ENCODE assay signal across 23 cellular contexts in the genomic region with DNA sequence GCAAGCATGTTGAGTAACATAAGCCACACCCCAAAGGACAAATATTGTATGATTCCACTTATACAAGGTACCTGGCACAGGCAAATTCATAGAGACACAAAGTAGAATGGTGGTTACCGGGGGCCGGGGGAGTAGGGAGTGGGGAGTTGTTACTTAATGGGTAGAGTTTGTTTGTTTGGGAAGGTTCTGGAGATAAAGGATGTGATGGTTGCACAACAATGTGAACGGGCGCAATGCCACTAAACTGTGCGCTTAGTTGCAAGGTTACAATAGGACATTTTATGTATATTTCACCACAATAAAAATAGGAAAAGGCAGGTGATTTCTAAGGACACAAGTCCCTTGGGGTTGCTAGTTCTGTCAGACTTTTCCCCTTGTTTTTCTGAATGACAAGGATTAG.
DNase-seq lines count a peak whose midpoint lies in the region; ATAC-seq, FAIRE-seq and TF ChIP-seq lines count a peak whose summit lies in the region.
"Had no signal": no experiment of that assay in that cellular context is flagged by ENCODE, and none has a peak within 500 bp of the region (broad histone marks: within the 10 kb centered on the region; RNA-seq: fewer than 3 reads in every experiment).

No MANE protein-coding gene starts in this region.

- no peak overlapping the region for H2BK20ac ChIP-seq in IMR-90 (ENCODE audit: low read depth, low read length)

- no peak overlapping the region for H2AFZ ChIP-seq in IMR-90 (replicated peaks; ENCODE audit: low read length, poor library complexity)
- H2AFZ ChIP-seq in Karpas-422 (ENCODE audit: low read length) = no peak overlapping the region
- H2AFZ ChIP-seq in K562 (ENCODE audit: low read depth, low read length) = no peak overlapping the region
- H2AFZ ChIP-seq: GM23248 had no signal

- no peak overlapping the region for H3K4me2 ChIP-seq in IMR-90 (ENCODE audit: low read depth, low read length)
- no peak overlapping the region for H3K4me2 ChIP-seq in Karpas-422 (ENCODE audit: low read depth, low read length, poor library complexity, severe bottlenecking)
- H3K4me2 ChIP-seq in K562 (ENCODE audit: insufficient read depth, low read length) = no peak overlapping the region

- 75% methylated on average over 2 of the region's 5 CpGs; no CpG with 5 or more reads in 1 of the 2 experiments for WGBS in IMR-90 (ENCODE audit: extremely low coverage in 2 of 2, insufficient read length in 1 of 2), 2 experiments
- 48% methylated on average over 5 of the region's 5 CpGs for WGBS in K562 (ENCODE audit: insufficient coverage, low coverage, missing lambda C conversion rate)
- WGBS in right lobe of liver (ENCODE audit: insufficient coverage, low coverage, low lambda C conversion rate, missing lambda C conversion rate) = 30% methylated on average over 5 of the region's 5 CpGs

- TF ChIP-seq RAD21 in IMR-90 (IDR thresholded peaks at IDR 0.05; ENCODE audit: low read length) = no peak
- no peak for TF ChIP-seq RAD21 in K562 (CRISPR knock-in tag; conservative IDR thresholded peaks at IDR 0.05 in 1 of 2, IDR thresholded peaks at IDR 0.05 in 1 of 2)

- H3K27ac ChIP-seq in IMR-90 (ENCODE audit: insufficient read depth, low read length) (no peak overlapping the region), Karpas-422 (ENCODE audit: low read length) (peak overlapping the region; percentile 100), K562 (ENCODE audit: extremely low read depth, low read depth, low read length) (no peak overlapping the region), right lobe of liver (no peak overlapping the region)
- H3K27ac ChIP-seq: GM23248, SJSA1 had no signal

- TF ChIP-seq POLR2A in IMR-90 (IDR thresholded peaks at IDR 0.05; ENCODE audit: low read depth, low read length) = no peak
- no peak for TF ChIP-seq POLR2A in K562 (conservative IDR thresholded peaks at IDR 0.05)
- no peak for TF ChIP-seq POLR2A in right lobe of liver (IDR thresholded peaks at IDR 0.05)

- FAIRE-seq in K562 (lab: Jason Lieb, UNC) = no peak
- FAIRE-seq: G401.6, HTR-8/SVneo had no signal

- no peaks in the 10 kb centered on the region for H3K9me2 ChIP-seq in Karpas-422 (replicated peaks; ENCODE audit: insufficient read depth, low read length)

- H3K4me1 ChIP-seq in IMR-90 (ENCODE audit: control insufficient read depth, insufficient read depth, low read length) = peaks cover 3% of the 10 kb centered on the region
- H3K4me1 ChIP-seq in Karpas-422 (ENCODE audit: low read length) = peaks cover 69% of the 10 kb centered on the region
- H3K4me1 ChIP-seq in K562 (replicated peaks in 1 of 2; ENCODE audit: control insufficient read depth in 2 of 2, insufficient read depth in 2 of 2, low read length in 2 of 2) = no peaks in the 10 kb centered on the region; a peak in 2 of 5 replicates
- H3K4me1 ChIP-seq in right lobe of liver = no peaks in the 10 kb centered on the region

- H3K9ac ChIP-seq in IMR-90 (ENCODE audit: low read depth, low read length) = no peak overlapping the region
- no peak overlapping the region for H3K9ac ChIP-seq in Karpas-422 (ENCODE audit: low read length)
- no peak overlapping the region for H3K9ac ChIP-seq in K562 (ENCODE audit: insufficient read depth in 1 of 2, low read depth in 2 of 2, low read length in 2 of 2)
- H3K9ac ChIP-seq: GM23248 had no signal

- H3K9me1 ChIP-seq in IMR-90 (ENCODE audit: insufficient read depth, low read length) (peaks cover 3% of the 10 kb centered on the region; the same call in 1 of the 2 replicates), K562 (ENCODE audit: control insufficient read depth, insufficient read depth, low read length) (no peaks in the 10 kb centered on the region)

- H3K14ac ChIP-seq in IMR-90 (replicated peaks; ENCODE audit: low read depth, low read length) = no peak overlapping the region

- no peaks in the 10 kb centered on the region for H4K20me1 ChIP-seq in IMR-90 (ENCODE audit: insufficient read depth, low read length)
- H4K20me1 ChIP-seq in Karpas-422 (ENCODE audit: insufficient read depth, low read depth, low read length) = no peaks in the 10 kb centered on the region
- no peaks in the 10 kb centered on the region for H4K20me1 ChIP-seq in K562 (replicated peaks; ENCODE audit: control insufficient read depth, insufficient read depth, low read length)

- in situ Hi-C loops in IMR-90 (cut with MboI; ENCODE audit: low sequenced_read_pairs) = no loop called here
- in situ Hi-C loops in K562 (cut with MboI) = no loop called here

- no peak overlapping the region for H3K4ac ChIP-seq in IMR-90 (ENCODE audit: low read depth, low read length)

- no peak overlapping the region for H2AK9ac ChIP-seq in IMR-90 (replicated peaks; ENCODE audit: low read depth, low read length, poor library complexity)

- H3K18ac ChIP-seq in IMR-90 (ENCODE audit: low read depth, low read length) = no peak overlapping the region

- H3K27me3 ChIP-seq in IMR-90 (ENCODE audit: control insufficient read depth, insufficient read depth, low read length) = no peaks in the 10 kb centered on the region
- H3K27me3 ChIP-seq in Karpas-422 (ENCODE audit: low read length) = no peaks in the 10 kb centered on the region
- H3K27me3 ChIP-seq in K562 (ENCODE audit: control insufficient read depth in 2 of 2, insufficient read depth in 2 of 2, low read length in 2 of 2) = peaks cover 15 to 35% of the 10 kb centered on the region in 2 experiments; a peak in 4 of 5 replicates
- no peaks in the 10 kb centered on the region for H3K27me3 ChIP-seq in right lobe of liver
- H3K27me3 ChIP-seq: SJSA1 had no signal

- no peak overlapping the region for H2BK5ac ChIP-seq in IMR-90 (ENCODE audit: low read depth, low read length, poor library complexity, severe bottlenecking)

- intact Hi-C loops in IMR-90 (cut with micrococcal nuclease) (loop anchor here (5.0 kb wide), 1 partner anchor 519 kb away; a partner anchor contains a TSS), K562 (cut with micrococcal nuclease) (loop anchor here (10.0 kb wide), 2 partner anchors 157 to 517 kb away; a partner anchor contains a TSS), right lobe of liver (cut with DNase I) (no loop called here)

- POLR2A ChIA-PET in IMR-90 (lab: Charles Lee; ENCODE audit: unreplicated experiment) = no interaction called here
- POLR2A ChIA-PET in K562 (lab: Yijun Ruan, JAX) = no interaction called here

- H3K79me1 ChIP-seq in IMR-90 (ENCODE audit: low read depth in 1 of 2, low read length in 2 of 2) = no peaks in the 10 kb centered on the region

- H3K9me3 ChIP-seq in IMR-90 (ENCODE audit: control insufficient read depth, insufficient read depth, low read length) (no peaks in the 10 kb centered on the region), Karpas-422 (ENCODE audit: low read length) (no peaks in the 10 kb centered on the region), K562 (replicated peaks; ENCODE audit: control insufficient read depth, insufficient read depth, low read depth, low read length) (no peaks in the 10 kb centered on the region), right lobe of liver (no peaks in the 10 kb centered on the region)
- H3K9me3 ChIP-seq: SJSA1 had no signal

- H2BK120ac ChIP-seq in IMR-90 (ENCODE audit: low read depth, low read length) = no peak overlapping the region

- H3K79me2 ChIP-seq in Karpas-422 (ENCODE audit: low read length) = peaks cover 9% of the 10 kb centered on the region
- no peaks in the 10 kb centered on the region for H3K79me2 ChIP-seq in K562 (ENCODE audit: control insufficient read depth, insufficient read depth, low read length)

- H2BK15ac ChIP-seq in IMR-90 (ENCODE audit: low read depth, low read length) = no peak overlapping the region

- BruUV-seq in IMR-90 (replicated peaks; lab: Mats Ljungman, UMichigan) (no TSS peak), K562 (replicated peaks; lab: Mats Ljungman, UMichigan) (no TSS peak)

- DNase-seq in IMR-90 (no peak), Karpas-422 (no peak), K562 (ENCODE audit: extremely low read depth in 1 of 4, low spot score in 3 of 4) (no peak), right lobe of liver (peak in 1 of 3 donors; percentile 47), NCI-H446 (lab: John Stamatoyannopoulos, UW) (no peak), T1000 (lab: John Stamatoyannopoulos, UW) (no peak)
- DNase-seq: C1 segment of cervical spinal cord; CD4-positive, alpha-beta memory T cell; COR-L47; DMS53; GM23248; NCI-H1092 treated with DMSO at 0.1 percent for 48 hours; NCI-H1436; NCI-H187; NCI-H2081 treated with DMSO at 0.1 percent for 48 hours; NCI-H226; NCI-H524 treated with DMSO at 0.1 percent for 48 hours; Right ventricle myocardium superior; RPMI8226 had no signal

- no peak overlapping the region for H3K56ac ChIP-seq in IMR-90 (ENCODE audit: extremely low read depth, insufficient read depth, low read length)

- ATAC-seq in IMR-90 (ENCODE audit: low read depth) = no peak
- no peak for ATAC-seq in K562
- ATAC-seq in right lobe of liver = peak; percentile 38 to 80 (median 74)
- no peak for ATAC-seq in HG03354 (IDR thresholded peaks at IDR 0.05; ENCODE audit: poor library complexity, severe bottlenecking, unreplicated experiment)

- no peak overlapping the region for H4K8ac ChIP-seq in IMR-90 (ENCODE audit: low read depth in 2 of 2, low read length in 2 of 2)

- dilution Hi-C loops in IMR-90 (cut with HindIII; ENCODE audit: low sequenced_read_pairs, unreplicated experiment) = no loop called here

- H3K4me3 ChIP-seq in IMR-90 (ENCODE audit: insufficient read depth, low read depth, low read length) (no peak overlapping the region), Karpas-422 (ENCODE audit: low read length) (no peak overlapping the region), K562 (no peak overlapping the region), right lobe of liver (no peak overlapping the region)
- H3K4me3 ChIP-seq: GM23248, SJSA1 had no signal

- H4K5ac ChIP-seq in IMR-90 (ENCODE audit: low read depth, low read length) = no peak overlapping the region

- 0 out of 2 replicates have a peak, but pooled peaks cover 1% of the 10 kb centered on the region for H3K36me3 ChIP-seq in IMR-90 (ENCODE audit: control insufficient read depth, insufficient read depth, low read length)
- peaks cover 26% of the 10 kb centered on the region for H3K36me3 ChIP-seq in Karpas-422 (ENCODE audit: insufficient read depth, low read length)
- H3K36me3 ChIP-seq in K562 (ENCODE audit: control insufficient read depth, insufficient read depth, low read length) = no peaks in the 10 kb centered on the region
- no peaks in the 10 kb centered on the region for H3K36me3 ChIP-seq in right lobe of liver
- H3K36me3 ChIP-seq: SJSA1 had no signal

- no peak for TF ChIP-seq EP300 in K562 (IDR thresholded peaks at IDR 0.05; ENCODE audit: low read length)

- no peak overlapping the region for H4K91ac ChIP-seq in IMR-90 (ENCODE audit: insufficient read depth, low read depth, low read length)

- no peak for TF ChIP-seq CTCF in IMR-90 (conservative IDR thresholded peaks at IDR 0.05; ENCODE audit: low read depth, low read length)
- TF ChIP-seq CTCF in K562 (IDR thresholded peaks at IDR 0.05 in 2 of 3, conservative IDR thresholded peaks at IDR 0.05 in 1 of 3; ENCODE audit: insufficient read depth in 2 of 3, low read depth in 1 of 3, low read length in 3 of 3) = no peak
- no peak for TF ChIP-seq CTCF in right lobe of liver (IDR thresholded peaks at IDR 0.05)

- no peak overlapping the region for H3K23ac ChIP-seq in IMR-90 (ENCODE audit: low read depth, low read length)

- no peak overlapping the region for H2AK5ac ChIP-seq in IMR-90 (ENCODE audit: low read depth, low read length)

- CTCF ChIA-PET in IMR-90 (lab: Yijun Ruan, JAX) (no interaction called here), K562 (lab: Yijun Ruan, JAX; ENCODE audit: low intra/inter-chr PET ratio) (no interaction called here)

TF ChIP-seq in K562, 482 proteins besides CTCF, POLR2A, EP300 and RAD21 (continues in another document):
- no peak for TF ChIP-seq U2AF2 (optimal IDR thresholded peaks at IDR 0.05; ENCODE audit: low read depth, low read length)

Comparison
In these comparisons a context has a peak if more than half of its experiments do, and no peak if none do; other contexts are left out.
1. ATAC-seq: peak in right lobe of liver (4 of 4); none in IMR-90 (single experiment), K562 (single experiment) and HG03354 (single experiment).
2. intact Hi-C loops: an anchor here in IMR-90 (5.0 kb wide) and K562 (10.0 kb wide); none called in right lobe of liver.